In the genomic region with DNA sequence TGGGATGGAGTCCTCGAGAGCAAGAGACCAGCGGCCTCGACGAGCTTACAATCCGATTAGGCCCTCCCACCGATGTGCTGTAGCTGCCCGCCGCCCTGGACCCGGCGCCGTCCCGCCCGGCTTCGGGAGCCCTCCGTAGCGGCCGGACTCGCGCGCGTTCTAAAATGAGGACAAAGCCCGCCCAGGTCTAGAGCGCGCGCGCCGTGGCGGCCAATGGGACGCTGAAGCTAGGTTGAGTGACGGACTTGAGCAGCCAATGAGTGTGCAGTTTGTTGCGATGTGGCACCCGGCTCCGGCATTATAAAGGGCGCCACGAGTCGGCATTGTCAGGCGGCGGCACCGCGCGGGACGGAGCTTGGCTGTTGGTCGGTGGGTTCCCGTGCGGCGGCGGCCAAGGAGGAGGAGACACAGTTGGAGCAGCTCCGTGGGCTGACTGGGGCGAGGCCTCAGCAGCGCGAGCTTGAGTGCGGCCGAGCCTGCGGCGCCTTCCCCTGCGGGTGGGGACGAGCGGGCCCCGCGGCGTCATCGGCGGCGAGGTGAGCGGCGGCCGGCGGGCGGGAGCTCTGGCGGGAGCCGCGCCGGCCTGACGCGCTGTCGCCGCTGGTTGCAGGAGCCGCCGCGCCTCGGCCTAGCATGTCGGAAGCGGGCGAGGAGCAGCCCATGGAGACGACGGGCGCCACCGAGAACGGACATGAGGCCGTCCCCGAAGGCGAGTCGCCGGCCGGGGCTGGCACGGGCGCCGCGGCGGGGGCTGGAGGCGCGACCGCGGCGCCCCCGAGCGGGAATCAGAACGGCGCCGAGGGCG, we compare ENCODE assay signal across 8 cellular contexts.
DNase-seq lines count a peak whose midpoint lies in the region; ATAC-seq and TF ChIP-seq lines count a peak whose summit lies in the region.

A gene (plus strand): TSS at position 329 of the 805 bp plus-strand sequence. CDS start 305 bp downstream, at position 634.

- peak; percentile 82 for ATAC-seq in HG03196 (IDR thresholded peaks at IDR 0.05; ENCODE audit: unreplicated experiment)

- TF ChIP-seq POLR2A in GM18951 (IDR thresholded peaks at IDR 0.05; ENCODE audit: extremely low read depth, insufficient read depth, insufficient read length), result peak; percentile 100

- DNase-seq in AG08395 (ENCODE audit: low spot score) (peak; percentile 100), NCI-H345 (lab: John Stamatoyannopoulos, UW) (peak; percentile 98), iris pigment epithelial cell (ENCODE audit: low read depth) (peak; percentile 96)
- peak; percentile 86 to 92 (median 88) for DNase-seq in activated CD4-positive, CD25-positive, alpha-beta regulatory T cell (lab: John Stamatoyannopoulos, UW)
- peak; percentile 95 for DNase-seq in central memory CD4-positive, alpha-beta T cell
- peak; percentile 96 for DNase-seq in stimulated activated CD4-positive, alpha-beta T cell treated with anti-CD3 and anti-CD28 coated beads, Interleukin-12 subunit alpha, Interleukin-12 subunit beta, amount 100 ng/mL, for 4 hours

- in situ Hi-C loops in GM18951 (cut with MboI; ENCODE audit: low sequenced_read_pairs, unreplicated experiment), result no loop called here

Comparison
In these comparisons a context has a peak if more than half of its experiments do, and no peak if none do; other contexts are left out.
1. Peak in every context shown above with its lines: DNase-seq and ATAC-seq.